17 cellular contexts compared by ENCODE assay signal in genomic region chr12:4899361-4899760, GRCh38. TPM values are rescaled to one million over a fixed set of nuclear protein-coding genes. Genes with fewer than 3 reads are reported as not detected.
DNase-seq lines count a peak whose midpoint lies in the region; ATAC-seq and TF ChIP-seq lines count a peak whose summit lies in the region.
"Had no signal": no experiment of that assay in that cellular context is flagged by ENCODE, and none has a peak within 500 bp of the region (broad histone marks: within the 10 kb centered on the region; RNA-seq: fewer than 3 reads in every experiment).

No MANE protein-coding gene starts in this region.

- ATAC-seq in HG03108 (IDR thresholded peaks at IDR 0.05; ENCODE audit: unreplicated experiment), result no peak
- ATAC-seq in T-cell (replicated peaks in 1 of 4), result no peak
- no peak for ATAC-seq in HG02763 (IDR thresholded peaks at IDR 0.05; ENCODE audit: unreplicated experiment)
- ATAC-seq: activated T-cell treated with anti-CD3 and anti-CD28 coated beads, Interleukin-2, amount 50 U/mL, for 4 hours had no signal

- POLR2A ChIA-PET in T-cell (lab: Charles Lee), result no interaction called here

- no peak overlapping the region for H3K4me3 ChIP-seq in GM12875 (ENCODE audit: low read depth, low read length)
- H3K4me3 ChIP-seq: HAP-1 had no signal

- peaks cover 16 to 29% of the 10 kb centered on the region in 2 donors for H3K27me3 Mint-ChIP-seq in T-cell

- no peak overlapping the region for H3K27ac Mint-ChIP-seq in T-cell
- H3K27ac Mint-ChIP-seq: memory B cell had no signal

- peak; percentile 22; the same call in 1 of the 2 replicates for TF ChIP-seq CTCF in GM12875 (IDR thresholded peaks at IDR 0.05; ENCODE audit: borderline replicate concordance, insufficient read depth, low read depth, low read length)

- H3K4me3 Mint-ChIP-seq in T-cell, result no peak overlapping the region
- H3K4me3 Mint-ChIP-seq: activated T-cell treated with anti-CD3 and anti-CD28 coated beads, Interleukin-2, amount 50 U/mL, for 4 hours; memory B cell had no signal

- CTCF ChIA-PET in T-cell (lab: Charles Lee), result no interaction called here

- H3K9me3 Mint-ChIP-seq in T-cell, result no peaks in the 10 kb centered on the region
- H3K9me3 Mint-ChIP-seq: activated T-cell treated with anti-CD3 and anti-CD28 coated beads, Interleukin-2, amount 50 U/mL, for 4 hours; memory B cell had no signal

- DNase-seq in ACHN (peak; percentile 22), NCI-H2196 (lab: John Stamatoyannopoulos, UW; ENCODE audit: unreplicated experiment) (peak; percentile 2), cerebellum (ENCODE audit: low spot score) (peak; percentile 38), T-cell (no peak), DMS 273 (lab: John Stamatoyannopoulos, UW; ENCODE audit: unreplicated experiment) (no peak)
- DNase-seq: activated T-cell treated with anti-CD3 and anti-CD28 coated beads, Interleukin-2, amount 50 U/mL, for 4 hours; AML-193; aorta; hypothalamus; RPMI8226; stimulated activated CD4-positive, alpha-beta T cell treated with anti-CD3 and anti-CD28 coated beads, Interleukin-4, amount 100 ng/mL, for 4 hours had no signal

- no peaks in the 10 kb centered on the region for H3K4me1 Mint-ChIP-seq in T-cell
- H3K4me1 Mint-ChIP-seq: memory B cell had no signal

- H3K36me3 Mint-ChIP-seq in T-cell, result no peaks in the 10 kb centered on the region
- H3K36me3 Mint-ChIP-seq: memory B cell had no signal

- in situ Hi-C loops in ACHN (cut with HindIII; ENCODE audit: low pct_ligation_motif_present, low pct_unique_long_range_greater_than_20kb, low sequenced_read_pairs), result no loop called here

RNA-seq across cellular contexts. Expression of gene KCNA1, which starts 10.3 kb away (rescaled TPM):
- total RNA-seq in cerebellum (15.8 TPM), T-cell (not detected)
- total RNA-seq: M059J had no signal

Comparison
In these comparisons a context has a peak if more than half of its experiments do, and no peak if none do; other contexts are left out.
1. DNase-seq: peak in ACHN (single experiment), NCI-H2196 (single experiment) and cerebellum (single experiment); none in T-cell (0 of 34) and DMS 273 (single experiment).
2. RNA of gene KCNA1, which starts 10.3 kb away (total RNA-seq): 15.8 TPM in cerebellum (single experiment); not detected in T-cell; every median in the first group is over 10 times any median in the second.